ENCODE assay signal across 1 cellular context in the genomic region with DNA sequence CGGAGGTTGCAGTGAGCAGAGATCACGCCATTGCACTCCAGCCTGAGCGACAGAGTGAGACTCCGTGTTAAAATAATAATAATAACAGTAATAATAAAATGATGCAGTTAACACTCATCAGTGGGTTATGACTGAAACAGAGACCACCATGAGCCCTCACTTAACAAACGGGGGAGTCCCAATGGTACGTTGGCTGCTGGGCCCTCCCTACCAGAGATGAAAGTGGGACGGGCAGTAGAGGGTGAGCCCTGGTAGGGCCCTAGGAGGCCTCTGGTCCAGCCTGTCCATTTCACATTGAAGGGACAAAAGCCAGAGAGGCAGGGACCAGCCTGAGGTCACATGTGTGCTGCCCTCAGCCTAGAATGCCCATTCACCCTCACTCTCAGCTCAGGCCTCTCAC.
TF ChIP-seq lines count a peak whose summit lies in the region.

No MANE protein-coding gene starts in this region.

TF ChIP-seq in HepG2, 621 proteins besides CTCF, POLR2A, EP300 and RAD21:
- TF ChIP-seq SMARCE1 (IDR thresholded peaks at IDR 0.05; ENCODE audit: borderline replicate concordance) (no peak), SPEN (CRISPR knock-in tag; IDR thresholded peaks at IDR 0.05; ENCODE audit: low read depth) (no peak), SMC3 (IDR thresholded peaks at IDR 0.05; ENCODE audit: low read length) (no peak), ZFP36 (IDR thresholded peaks at IDR 0.05; ENCODE audit: borderline replicate concordance, low read depth, low read length, partially characterized antibody) (no peak), PAWR (CRISPR knock-in tag; IDR thresholded peaks at IDR 0.05; ENCODE audit: borderline replicate concordance) (no peak), GATA4 (IDR thresholded peaks at IDR 0.05; ENCODE audit: borderline replicate concordance, low read depth) (no peak), RXRB (CRISPR knock-in tag; IDR thresholded peaks at IDR 0.05; ENCODE audit: borderline replicate concordance) (no peak), NFATC3 (CRISPR knock-in tag; IDR thresholded peaks at IDR 0.05) (no peak), ZNF772 (CRISPR knock-in tag; IDR thresholded peaks at IDR 0.05) (no peak), ZNF335 (CRISPR knock-in tag; IDR thresholded peaks at IDR 0.05) (no peak), ZNF337 (CRISPR knock-in tag; IDR thresholded peaks at IDR 0.05; ENCODE audit: borderline replicate concordance, low read depth) (no peak), RBFOX2 (IDR thresholded peaks at IDR 0.05; ENCODE audit: low read depth, low read length) (no peak), GATAD1 (CRISPR knock-in tag; IDR thresholded peaks at IDR 0.05) (no peak), MTA3 (CRISPR knock-in tag; IDR thresholded peaks at IDR 0.05) (no peak), ZBTB7A (CRISPR knock-in tag; IDR thresholded peaks at IDR 0.05) (no peak), ZNF562 (CRISPR knock-in tag; IDR thresholded peaks at IDR 0.05; ENCODE audit: borderline replicate concordance) (no peak)
- TF ChIP-seq, protein P1, sequence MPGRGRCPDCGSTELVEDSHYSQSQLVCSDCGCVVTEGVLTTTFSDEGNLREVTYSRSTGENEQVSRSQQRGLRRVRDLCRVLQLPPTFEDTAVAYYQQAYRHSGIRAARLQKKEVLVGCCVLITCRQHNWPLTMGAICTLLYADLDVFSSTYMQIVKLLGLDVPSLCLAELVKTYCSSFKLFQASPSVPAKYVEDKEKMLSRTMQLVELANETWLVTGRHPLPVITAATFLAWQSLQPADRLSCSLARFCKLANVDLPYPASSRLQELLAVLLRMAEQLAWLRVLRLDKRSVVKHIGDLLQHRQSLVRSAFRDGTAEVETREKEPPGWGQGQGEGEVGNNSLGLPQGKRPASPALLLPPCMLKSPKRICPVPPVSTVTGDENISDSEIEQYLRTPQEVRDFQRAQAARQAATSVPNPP (CRISPR knock-in tag; IDR thresholded peaks at IDR 0.05): no peak
- TF ChIP-seq, protein P2, sequence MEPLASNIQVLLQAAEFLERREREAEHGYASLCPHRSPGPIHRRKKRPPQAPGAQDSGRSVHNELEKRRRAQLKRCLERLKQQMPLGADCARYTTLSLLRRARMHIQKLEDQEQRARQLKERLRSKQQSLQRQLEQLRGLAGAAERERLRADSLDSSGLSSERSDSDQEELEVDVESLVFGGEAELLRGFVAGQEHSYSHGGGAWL (CRISPR knock-in tag; IDR thresholded peaks at IDR 0.05): no peak
- TF ChIP-seq, protein P3, sequence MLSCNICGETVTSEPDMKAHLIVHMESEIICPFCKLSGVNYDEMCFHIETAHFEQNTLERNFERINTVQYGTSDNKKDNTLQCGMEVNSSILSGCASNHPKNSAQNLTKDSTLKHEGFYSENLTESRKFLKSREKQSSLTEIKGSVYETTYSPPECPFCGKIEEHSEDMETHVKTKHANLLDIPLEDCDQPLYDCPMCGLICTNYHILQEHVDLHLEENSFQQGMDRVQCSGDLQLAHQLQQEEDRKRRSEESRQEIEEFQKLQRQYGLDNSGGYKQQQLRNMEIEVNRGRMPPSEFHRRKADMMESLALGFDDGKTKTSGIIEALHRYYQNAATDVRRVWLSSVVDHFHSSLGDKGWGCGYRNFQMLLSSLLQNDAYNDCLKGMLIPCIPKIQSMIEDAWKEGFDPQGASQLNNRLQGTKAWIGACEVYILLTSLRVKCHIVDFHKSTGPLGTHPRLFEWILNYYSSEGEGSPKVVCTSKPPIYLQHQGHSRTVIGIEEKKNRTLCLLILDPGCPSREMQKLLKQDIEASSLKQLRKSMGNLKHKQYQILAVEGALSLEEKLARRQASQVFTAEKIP (CRISPR knock-in tag; IDR thresholded peaks at IDR 0.05; ENCODE audit: borderline replicate concordance): no peak
- TF ChIP-seq, protein P4, sequence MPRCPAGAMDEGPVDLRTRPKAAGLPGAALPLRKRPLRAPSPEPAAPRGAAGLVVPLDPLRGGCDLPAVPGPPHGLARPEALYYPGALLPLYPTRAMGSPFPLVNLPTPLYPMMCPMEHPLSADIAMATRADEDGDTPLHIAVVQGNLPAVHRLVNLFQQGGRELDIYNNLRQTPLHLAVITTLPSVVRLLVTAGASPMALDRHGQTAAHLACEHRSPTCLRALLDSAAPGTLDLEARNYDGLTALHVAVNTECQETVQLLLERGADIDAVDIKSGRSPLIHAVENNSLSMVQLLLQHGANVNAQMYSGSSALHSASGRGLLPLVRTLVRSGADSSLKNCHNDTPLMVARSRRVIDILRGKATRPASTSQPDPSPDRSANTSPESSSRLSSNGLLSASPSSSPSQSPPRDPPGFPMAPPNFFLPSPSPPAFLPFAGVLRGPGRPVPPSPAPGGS (CRISPR knock-in tag; IDR thresholded peaks at IDR 0.05): no peak
